In the genomic region with DNA sequence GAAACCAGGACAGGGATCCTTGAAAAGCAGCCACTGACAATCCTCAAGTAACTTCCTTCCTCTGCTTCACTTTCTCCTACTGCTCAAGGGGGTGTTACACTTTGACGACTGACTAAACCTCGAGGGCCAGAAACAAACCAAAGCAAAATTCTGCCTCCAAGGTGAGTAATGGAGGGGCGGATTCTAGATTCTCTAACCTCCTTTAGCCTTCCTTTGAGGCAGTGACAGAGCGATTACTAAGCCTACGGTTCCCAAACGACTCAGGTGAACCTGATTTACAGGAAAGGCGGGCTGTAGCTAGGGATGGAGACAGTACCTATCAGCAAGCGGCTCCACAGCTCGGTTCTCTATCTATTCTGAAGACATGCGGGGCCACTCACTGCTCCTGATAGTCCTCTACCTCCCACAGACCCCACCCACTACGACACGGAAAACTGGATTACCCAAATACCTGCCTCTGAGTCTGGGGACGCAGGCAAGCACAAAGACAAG, we compare ENCODE assay signal across 9 cellular contexts. TPM values are rescaled to one million over a fixed set of nuclear protein-coding genes. Genes with fewer than 3 reads are reported as not detected.
A peak's percentile ranks its signal among the peaks of the same experiment; 100 is the strongest.
DNase-seq lines count a peak whose midpoint lies in the region; ATAC-seq and TF ChIP-seq lines count a peak whose summit lies in the region.
"Had no signal": no experiment of that assay in that cellular context is flagged by ENCODE, and none has a peak within 500 bp of the region (broad histone marks: within the 10 kb centered on the region; RNA-seq: fewer than 3 reads in every experiment).

No MANE protein-coding gene starts in this region.

- peaks cover 39% of the 10 kb centered on the region for H3K4me1 ChIP-seq in CD4-positive, CD25-positive, alpha-beta regulatory T cell (ENCODE audit: control insufficient read depth, insufficient read depth, low read length, poor library complexity, severe bottlenecking)
- peaks cover 8% of the 10 kb centered on the region for H3K4me1 ChIP-seq in ectodermal cell (ENCODE audit: control insufficient read depth, insufficient read depth, low read length)
- H3K4me1 ChIP-seq in muscle layer of duodenum (ENCODE audit: control insufficient read depth in 1 of 2, insufficient read depth in 2 of 2, low read length in 2 of 2): peaks cover 17 to 37% of the 10 kb centered on the region in 2 donors
- peaks cover 20% of the 10 kb centered on the region for H3K4me1 ChIP-seq in upper lobe of right lung

- peaks cover 0 to 1% (median 0%) of the 10 kb centered on the region in 7 donors for H3K9me3 Mint-ChIP-seq in CD4-positive, CD25-positive, alpha-beta regulatory T cell

- H3K27ac ChIP-seq in CD4-positive, CD25-positive, alpha-beta regulatory T cell (ENCODE audit: insufficient read depth, low read length, poor library complexity, severe bottlenecking): peak overlapping the region; percentile 96
- H3K27ac ChIP-seq in ectodermal cell (ENCODE audit: insufficient read depth, low read depth, low read length, poor library complexity, severe bottlenecking) (peak overlapping the region; percentile 98), muscle layer of duodenum (ENCODE audit: low read length) (peak overlapping the region; percentile 99), upper lobe of right lung (peak overlapping the region; percentile 92)

- TF ChIP-seq CTCF in upper lobe of right lung (IDR thresholded peaks at IDR 0.05): no peak

- no peaks in the 10 kb centered on the region for H3K27me3 Mint-ChIP-seq in CD4-positive, CD25-positive, alpha-beta regulatory T cell

- H3K36me3 ChIP-seq in CD4-positive, CD25-positive, alpha-beta regulatory T cell (ENCODE audit: control insufficient read depth, insufficient read depth, low read length): peaks cover 5% of the 10 kb centered on the region
- H3K36me3 ChIP-seq in ectodermal cell (ENCODE audit: control insufficient read depth, insufficient read depth, low read length): no peaks in the 10 kb centered on the region
- peaks cover 0 to 4% of the 10 kb centered on the region in 2 donors for H3K36me3 ChIP-seq in muscle layer of duodenum (ENCODE audit: control insufficient read depth in 1 of 2, insufficient read depth in 2 of 2, low read length in 2 of 2)
- no peaks in the 10 kb centered on the region for H3K36me3 ChIP-seq in upper lobe of right lung

- H3K4me3 ChIP-seq in CD4-positive, CD25-positive, alpha-beta regulatory T cell (ENCODE audit: low read depth, low read length): peak overlapping the region; percentile 100
- H3K4me3 ChIP-seq in ectodermal cell (ENCODE audit: insufficient read depth, low read depth, low read length): peak overlapping the region; percentile 91
- H3K4me3 ChIP-seq in muscle layer of duodenum (ENCODE audit: low read depth in 1 of 2, low read length in 2 of 2): peak overlapping the region; percentile 79 to 99
- peak overlapping the region; percentile 74 for H3K4me3 ChIP-seq in upper lobe of right lung

- no peak overlapping the region for H3K4me3 Mint-ChIP-seq in CD4-positive, CD25-positive, alpha-beta regulatory T cell

- no peaks in the 10 kb centered on the region for H3K9me3 ChIP-seq in CD4-positive, CD25-positive, alpha-beta regulatory T cell (ENCODE audit: control insufficient read depth in 2 of 2, low read length in 2 of 2)
- H3K9me3 ChIP-seq in ectodermal cell (ENCODE audit: control insufficient read depth, low read length) (no peaks in the 10 kb centered on the region), muscle layer of duodenum (ENCODE audit: control insufficient read depth in 1 of 2, low read length in 2 of 2) (no peaks in the 10 kb centered on the region), upper lobe of right lung (no peaks in the 10 kb centered on the region)

- no peak overlapping the region for H3K27ac Mint-ChIP-seq in CD4-positive, CD25-positive, alpha-beta regulatory T cell

- peaks cover 20 to 40% (median 35%) of the 10 kb centered on the region in 4 donors for H3K4me1 Mint-ChIP-seq in CD4-positive, CD25-positive, alpha-beta regulatory T cell

- peak; percentile 20 to 26 for ATAC-seq in CD4-positive, CD25-positive, alpha-beta regulatory T cell (ENCODE audit: low read depth in 2 of 2)
- peak; percentile 23 for ATAC-seq in GM19023 (IDR thresholded peaks at IDR 0.05; ENCODE audit: unreplicated experiment)
- peak; percentile 22 for ATAC-seq in HG03159 (IDR thresholded peaks at IDR 0.05; ENCODE audit: unreplicated experiment)
- peak; percentile 23 for ATAC-seq in upper lobe of right lung

- no peaks in the 10 kb centered on the region for H3K27me3 ChIP-seq in CD4-positive, CD25-positive, alpha-beta regulatory T cell (ENCODE audit: control insufficient read depth, insufficient read depth, low read length)
- H3K27me3 ChIP-seq in ectodermal cell (ENCODE audit: control insufficient read depth, insufficient read depth, low read length, poor library complexity, severe bottlenecking) (no peaks in the 10 kb centered on the region), muscle layer of duodenum (ENCODE audit: low read depth, low read length) (no peaks in the 10 kb centered on the region), upper lobe of right lung (no peaks in the 10 kb centered on the region)

- DNase-seq in CD4-positive, CD25-positive, alpha-beta regulatory T cell: peak in 2 of 3 donors; percentile 13 to 58
- peak; percentile 45 for DNase-seq in RPMI7951 (ENCODE audit: low read depth)
- DNase-seq in upper lobe of right lung: no peak
- DNase-seq in DMS153 (lab: John Stamatoyannopoulos, UW): no peak

- intact Hi-C loops in upper lobe of right lung (cut with DNase I): no loop called here

- peaks cover 7% of the 10 kb centered on the region for H3K36me3 Mint-ChIP-seq in CD4-positive, CD25-positive, alpha-beta regulatory T cell

- 0% methylated on average over 13 of the region's 13 CpGs for WGBS in ectodermal cell, 2 experiments

RNA-seq across cellular contexts. Expression of a gene that starts 0.5 kb away (rescaled TPM):
- total RNA-seq in CD4-positive, CD25-positive, alpha-beta regulatory T cell: 47.1 TPM
- 10 to 100 TPM; 10.9 to 30.1 (median 24.2) TPM for polyA plus RNA-seq in CD4-positive, CD25-positive, alpha-beta regulatory T cell
- total RNA-seq in RPMI7951 (2014; rRNA removed; shearing (Covaris generic)): 12.5 and 22.2 TPM in 2 replicates
- polyA plus RNA-seq in ectodermal cell (2013, experiment 1 of 4): 35.2 TPM
- polyA plus RNA-seq in ectodermal cell (2013, experiment 2 of 4): 34.3 TPM
- 26.8 TPM for polyA plus RNA-seq in ectodermal cell (2013, experiment 3 of 4)
- 29.8 TPM for polyA plus RNA-seq in ectodermal cell (2013, experiment 4 of 4)
- 51.7 TPM for total RNA-seq in upper lobe of right lung

RNA-seq across cellular contexts. Expression of a gene that starts 0.8 kb away (rescaled TPM):
- total RNA-seq in CD4-positive, CD25-positive, alpha-beta regulatory T cell: 56.7 TPM
- polyA plus RNA-seq in CD4-positive, CD25-positive, alpha-beta regulatory T cell: 100 to 1,000 TPM in 1 of 4 donors, 10 to 100 TPM in 3; 65.5 to 104 (median 84.7) TPM
- total RNA-seq in RPMI7951 (2014; rRNA removed; shearing (Covaris generic)): 33.3 and 35.4 TPM in 2 replicates
- 41.7 TPM for polyA plus RNA-seq in ectodermal cell (2013, experiment 1 of 4)
- polyA plus RNA-seq in ectodermal cell (2013, experiment 2 of 4): 39.4 TPM
- polyA plus RNA-seq in ectodermal cell (2013, experiment 3 of 4): 39.6 TPM
- polyA plus RNA-seq in ectodermal cell (2013, experiment 4 of 4): 43.1 TPM
- 42.9 TPM for total RNA-seq in upper lobe of right lung

RNA-seq across cellular contexts. Expression of a gene that starts 53.1 kb away (rescaled TPM):
- total RNA-seq in CD4-positive, CD25-positive, alpha-beta regulatory T cell: not detected
- not detected for polyA plus RNA-seq in CD4-positive, CD25-positive, alpha-beta regulatory T cell
- not detected in 2 replicates for total RNA-seq in RPMI7951 (2014; rRNA removed; shearing (Covaris generic))
- polyA plus RNA-seq in ectodermal cell (2013, experiment 1 of 4): not detected
- polyA plus RNA-seq in ectodermal cell (2013, experiment 2 of 4): not detected
- polyA plus RNA-seq in ectodermal cell (2013, experiment 3 of 4): not detected
- not detected for polyA plus RNA-seq in ectodermal cell (2013, experiment 4 of 4)
- total RNA-seq in upper lobe of right lung: not detected
- total RNA-seq: activated CD8-positive, alpha-beta memory T cell treated with anti-CD3 and anti-CD28 coated beads for 36 hours had no signal

Comparison
In these comparisons a context has a peak if more than half of its experiments do, and no peak if none do; other contexts are left out.
1. DNase-seq: peak in CD4-positive, CD25-positive, alpha-beta regulatory T cell (2 of 3) and RPMI7951 (single experiment); none in upper lobe of right lung (single experiment) and DMS153 (single experiment).
2. Peak in every context shown above with its lines, with median percentiles within 50 percentile points of each other: ATAC-seq, H3K27ac ChIP-seq and H3K4me3 ChIP-seq.